In the genomic region with DNA sequence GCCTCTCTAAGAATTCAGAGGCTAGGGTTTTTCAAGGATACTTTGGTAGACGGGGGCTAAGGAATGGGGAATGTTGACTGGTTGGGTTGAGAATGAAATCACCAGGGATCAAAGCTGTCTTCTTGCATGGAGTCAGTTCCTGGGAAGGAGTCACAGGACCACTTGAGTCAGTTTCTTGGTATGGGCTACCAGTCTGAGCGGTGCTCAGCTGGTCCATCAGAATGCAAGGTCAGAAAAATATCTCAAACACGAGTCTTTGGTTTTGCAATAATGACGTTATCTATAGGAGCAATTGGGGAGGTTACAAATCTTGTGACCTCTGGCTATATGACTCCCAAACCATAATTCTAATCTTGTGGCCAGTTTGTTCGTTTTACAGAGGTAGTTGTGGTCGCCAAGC, we compare ENCODE assay signal across 17 cellular contexts.
"Had no signal": no experiment of that assay in that cellular context is flagged by ENCODE, and none has a peak within 500 bp of the region (broad histone marks: within the 10 kb centered on the region; RNA-seq: fewer than 3 reads in every experiment).

No MANE protein-coding gene starts in this region.

- H3K27me3 ChIP-seq: esophagus squamous epithelium, gastrocnemius medialis, heart right ventricle, ovary, stomach had no signal

- H3K4me1 Mint-ChIP-seq: activated naive CD4-positive, alpha-beta T cell treated with anti-CD3 and anti-CD28 coated beads, Interleukin-2, amount 50 U/mL, for 24 hours had no signal

- H3K4me1 ChIP-seq: gastrocnemius medialis, heart right ventricle, stomach had no signal

- H3K4me3 Mint-ChIP-seq: activated naive CD4-positive, alpha-beta T cell treated with anti-CD3 and anti-CD28 coated beads, Interleukin-2, amount 50 U/mL, for 24 hours; brain; T-helper 1 cell treated with Interleukin-12 subunit alpha and Interleukin-12 subunit beta and Interleukin-4 antibody, amounts not matched to agents 30 μg/mL and 1 μg/mL, for 36 hours had no signal

- H3K9me3 ChIP-seq: esophagus squamous epithelium, gastrocnemius medialis, ovary, stomach had no signal

- DNase-seq: activated CD4-positive, alpha-beta T cell treated with anti-CD3 and anti-CD28 coated beads, Interleukin-2, amount 50 U/mL, for 4 hours; activated T-cell treated with anti-CD3 and anti-CD28 coated beads, Interleukin-2, amount 50 U/mL, for 1 hour; amniotic stem cell; dorsolateral prefrontal cortex; esophagus squamous epithelium; gastrocnemius medialis; heart right ventricle; ovary; stimulated activated CD4-positive, alpha-beta T cell treated with anti-CD3 and anti-CD28 coated beads, Interleukin-15, amount 100 ng/mL, for 24 hours; stimulated activated CD4-positive, alpha-beta T cell treated with anti-CD3 and anti-CD28 coated beads, Interleukin-4, amount 100 ng/mL, for 24 hours; stomach had no signal

- H3K4me3 ChIP-seq: dorsolateral prefrontal cortex, esophagus squamous epithelium, gastrocnemius medialis, heart right ventricle, ovary, stomach had no signal

- H3K36me3 Mint-ChIP-seq: brain had no signal

- H3K27ac ChIP-seq: dorsolateral prefrontal cortex, gastrocnemius medialis, heart right ventricle, ovary, stomach had no signal

- H3K27ac Mint-ChIP-seq: activated naive CD4-positive, alpha-beta T cell treated with anti-CD3 and anti-CD28 coated beads, Interleukin-2, amount 50 U/mL, for 24 hours; T-helper 1 cell treated with Interleukin-12 subunit alpha and Interleukin-12 subunit beta and Interleukin-4 antibody, amounts not matched to agents 30 μg/mL and 1 μg/mL, for 36 hours had no signal

- H3K9me3 Mint-ChIP-seq: activated naive CD4-positive, alpha-beta T cell treated with anti-CD3 and anti-CD28 coated beads, Interleukin-2, amount 50 U/mL, for 24 hours; T-helper 1 cell treated with Interleukin-12 subunit alpha and Interleukin-12 subunit beta and Interleukin-4 antibody, amounts not matched to agents 30 μg/mL and 1 μg/mL, for 36 hours had no signal

- H3K36me3 ChIP-seq: esophagus squamous epithelium, gastrocnemius medialis, heart right ventricle, ovary, stomach had no signal

- FAIRE-seq: endometrium, TTC549, urothelium cell line had no signal
